In the genomic region with DNA sequence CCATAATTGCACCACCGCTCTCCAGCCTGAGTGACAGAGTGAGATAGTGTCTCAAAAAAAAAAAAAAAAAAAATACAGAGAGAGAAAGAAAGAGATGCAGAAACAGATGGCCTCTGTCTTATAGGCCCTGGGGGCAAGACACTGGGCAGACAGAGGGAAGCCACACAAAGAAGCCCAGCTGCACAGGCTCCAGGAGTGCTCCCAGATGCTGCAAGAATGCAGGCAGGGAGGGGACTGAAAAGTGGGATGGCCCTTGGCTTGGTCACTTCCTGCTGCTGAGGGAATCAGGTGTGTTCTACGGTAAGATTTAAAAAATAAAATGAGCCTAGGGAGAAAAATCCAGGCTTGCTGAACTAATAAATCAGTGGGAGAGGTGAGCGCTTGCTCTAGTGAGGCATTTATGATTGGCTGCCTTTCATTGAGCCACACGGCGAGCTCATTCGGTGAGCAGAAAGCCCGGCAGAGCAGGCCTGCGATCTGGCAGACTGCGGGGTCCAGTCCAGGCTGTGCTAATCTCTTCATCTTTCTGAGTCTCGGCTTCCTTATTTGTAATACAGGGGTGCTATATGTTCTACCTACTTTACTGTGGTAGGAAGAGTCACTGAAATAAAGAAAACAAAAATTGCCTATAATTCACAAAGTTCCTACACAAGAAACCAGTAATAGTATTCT, we compare ENCODE assay signal across 2 cellular contexts.
TF ChIP-seq lines count a peak whose summit lies in the region.

No MANE protein-coding gene starts in this region.

TF ChIP-seq in HCT116, 20 proteins besides CTCF, POLR2A, EP300 and RAD21:
- TF ChIP-seq CEBPB (IDR thresholded peaks at IDR 0.05; ENCODE audit: low read depth) (no peak), SIN3A (IDR thresholded peaks at IDR 0.05; ENCODE audit: low read depth) (no peak)
- TF ChIP-seq, protein P1, sequence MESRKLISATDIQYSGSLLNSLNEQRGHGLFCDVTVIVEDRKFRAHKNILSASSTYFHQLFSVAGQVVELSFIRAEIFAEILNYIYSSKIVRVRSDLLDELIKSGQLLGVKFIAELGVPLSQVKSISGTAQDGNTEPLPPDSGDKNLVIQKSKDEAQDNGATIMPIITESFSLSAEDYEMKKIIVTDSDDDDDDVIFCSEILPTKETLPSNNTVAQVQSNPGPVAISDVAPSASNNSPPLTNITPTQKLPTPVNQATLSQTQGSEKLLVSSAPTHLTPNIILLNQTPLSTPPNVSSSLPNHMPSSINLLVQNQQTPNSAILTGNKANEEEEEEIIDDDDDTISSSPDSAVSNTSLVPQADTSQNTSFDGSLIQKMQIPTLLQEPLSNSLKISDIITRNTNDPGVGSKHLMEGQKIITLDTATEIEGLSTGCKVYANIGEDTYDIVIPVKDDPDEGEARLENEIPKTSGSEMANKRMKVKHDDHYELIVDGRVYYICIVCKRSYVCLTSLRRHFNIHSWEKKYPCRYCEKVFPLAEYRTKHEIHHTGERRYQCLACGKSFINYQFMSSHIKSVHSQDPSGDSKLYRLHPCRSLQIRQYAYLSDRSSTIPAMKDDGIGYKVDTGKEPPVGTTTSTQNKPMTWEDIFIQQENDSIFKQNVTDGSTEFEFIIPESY (IDR thresholded peaks at IDR 0.05; ENCODE audit: extremely low read depth, insufficient replicate concordance, low read length), result no peak

TF ChIP-seq in WTC11, 78 proteins besides CTCF, POLR2A, EP300 and RAD21:
- TF ChIP-seq, protein P2, sequence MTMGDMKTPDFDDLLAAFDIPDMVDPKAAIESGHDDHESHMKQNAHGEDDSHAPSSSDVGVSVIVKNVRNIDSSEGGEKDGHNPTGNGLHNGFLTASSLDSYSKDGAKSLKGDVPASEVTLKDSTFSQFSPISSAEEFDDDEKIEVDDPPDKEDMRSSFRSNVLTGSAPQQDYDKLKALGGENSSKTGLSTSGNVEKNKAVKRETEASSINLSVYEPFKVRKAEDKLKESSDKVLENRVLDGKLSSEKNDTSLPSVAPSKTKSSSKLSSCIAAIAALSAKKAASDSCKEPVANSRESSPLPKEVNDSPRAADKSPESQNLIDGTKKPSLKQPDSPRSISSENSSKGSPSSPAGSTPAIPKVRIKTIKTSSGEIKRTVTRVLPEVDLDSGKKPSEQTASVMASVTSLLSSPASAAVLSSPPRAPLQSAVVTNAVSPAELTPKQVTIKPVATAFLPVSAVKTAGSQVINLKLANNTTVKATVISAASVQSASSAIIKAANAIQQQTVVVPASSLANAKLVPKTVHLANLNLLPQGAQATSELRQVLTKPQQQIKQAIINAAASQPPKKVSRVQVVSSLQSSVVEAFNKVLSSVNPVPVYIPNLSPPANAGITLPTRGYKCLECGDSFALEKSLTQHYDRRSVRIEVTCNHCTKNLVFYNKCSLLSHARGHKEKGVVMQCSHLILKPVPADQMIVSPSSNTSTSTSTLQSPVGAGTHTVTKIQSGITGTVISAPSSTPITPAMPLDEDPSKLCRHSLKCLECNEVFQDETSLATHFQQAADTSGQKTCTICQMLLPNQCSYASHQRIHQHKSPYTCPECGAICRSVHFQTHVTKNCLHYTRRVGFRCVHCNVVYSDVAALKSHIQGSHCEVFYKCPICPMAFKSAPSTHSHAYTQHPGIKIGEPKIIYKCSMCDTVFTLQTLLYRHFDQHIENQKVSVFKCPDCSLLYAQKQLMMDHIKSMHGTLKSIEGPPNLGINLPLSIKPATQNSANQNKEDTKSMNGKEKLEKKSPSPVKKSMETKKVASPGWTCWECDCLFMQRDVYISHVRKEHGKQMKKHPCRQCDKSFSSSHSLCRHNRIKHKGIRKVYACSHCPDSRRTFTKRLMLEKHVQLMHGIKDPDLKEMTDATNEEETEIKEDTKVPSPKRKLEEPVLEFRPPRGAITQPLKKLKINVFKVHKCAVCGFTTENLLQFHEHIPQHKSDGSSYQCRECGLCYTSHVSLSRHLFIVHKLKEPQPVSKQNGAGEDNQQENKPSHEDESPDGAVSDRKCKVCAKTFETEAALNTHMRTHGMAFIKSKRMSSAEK (CRISPR knock-in tag; IDR thresholded peaks at IDR 0.05; ENCODE audit: borderline replicate concordance), result no peak
- no peak for TF ChIP-seq GTF2I (CRISPR knock-in tag; conservative IDR thresholded peaks at IDR 0.05)
- TF ChIP-seq ELF4 (CRISPR knock-in tag; IDR thresholded peaks at IDR 0.05; ENCODE audit: low read depth), result no peak
- TF ChIP-seq, protein P3, sequence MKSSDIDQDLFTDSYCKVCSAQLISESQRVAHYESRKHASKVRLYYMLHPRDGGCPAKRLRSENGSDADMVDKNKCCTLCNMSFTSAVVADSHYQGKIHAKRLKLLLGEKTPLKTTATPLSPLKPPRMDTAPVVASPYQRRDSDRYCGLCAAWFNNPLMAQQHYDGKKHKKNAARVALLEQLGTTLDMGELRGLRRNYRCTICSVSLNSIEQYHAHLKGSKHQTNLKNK (CRISPR knock-in tag; IDR thresholded peaks at IDR 0.05), result no peak
